ENCODE assay signal across 16 cellular contexts in the genomic region with DNA sequence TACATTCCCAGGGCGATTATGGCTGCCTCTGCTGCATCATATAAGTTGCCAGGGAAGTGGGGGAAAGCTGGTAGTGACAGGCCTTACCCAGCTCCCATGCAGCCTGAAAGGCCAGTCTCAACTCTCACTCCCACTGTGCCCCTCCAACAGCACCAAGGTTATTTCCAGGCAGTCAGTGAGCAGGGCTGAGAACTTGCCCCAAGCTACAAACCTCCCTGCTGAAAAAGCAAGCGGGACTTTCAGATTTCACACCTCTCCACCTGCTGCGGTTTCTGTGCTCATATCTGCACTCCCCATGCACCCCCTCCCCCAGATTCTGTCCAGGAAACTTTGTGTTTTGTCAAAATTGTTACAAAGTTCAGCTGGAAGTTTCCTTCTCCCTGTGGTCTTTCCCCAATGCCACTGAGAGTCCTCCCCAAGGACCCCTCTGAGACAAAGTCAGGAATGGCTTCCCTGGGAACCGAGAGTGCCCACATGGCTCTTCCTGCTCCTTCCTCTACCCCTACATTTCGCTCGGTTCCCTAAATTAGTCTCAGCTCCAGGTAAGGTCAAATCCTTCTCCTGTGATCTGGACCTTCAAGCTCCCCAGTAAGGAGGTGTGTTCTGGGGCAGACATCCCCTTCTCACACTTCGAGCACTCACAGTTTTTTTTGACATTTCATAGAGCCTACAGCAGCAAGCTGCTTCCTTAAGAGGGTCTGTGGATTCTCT. TPM values are rescaled to one million over a fixed set of nuclear protein-coding genes. Genes with fewer than 3 reads are reported as not detected.
A peak's percentile ranks its signal among the peaks of the same experiment; 100 is the strongest.
DNase-seq lines count a peak whose midpoint lies in the region; ATAC-seq lines count a peak whose summit lies in the region.
"Had no signal": no experiment of that assay in that cellular context is flagged by ENCODE, and none has a peak within 500 bp of the region (broad histone marks: within the 10 kb centered on the region; RNA-seq: fewer than 3 reads in every experiment).

No MANE protein-coding gene starts in this region.

- DNase-seq in putamen (ENCODE audit: low spot score) (no peak), HPDE6-E6E7 (ENCODE audit: extremely low spot score) (no peak), sciatic nerve (ENCODE audit: low spot score) (no peak)
- no peak for DNase-seq in activated CD4-positive, alpha-beta T cell treated with anti-CD3 and anti-CD28 coated beads, Interleukin-2, amount 50 U/mL, for 1 hour
- DNase-seq: activated naive CD4-positive, alpha-beta T cell treated with anti-CD3 and anti-CD28 coated beads, Interleukin-2, amount 50 U/mL, for 16 hours; BE2C; caudate nucleus; heart left ventricle; MG63; natural killer cell had no signal

- ATAC-seq in GM18858 (IDR thresholded peaks at IDR 0.05; ENCODE audit: unreplicated experiment) (peak; percentile 88), GM21515 (IDR thresholded peaks at IDR 0.05; ENCODE audit: unreplicated experiment) (peak; percentile 92), HG02981 (IDR thresholded peaks at IDR 0.05; ENCODE audit: unreplicated experiment) (peak; percentile 63), HG03575 (IDR thresholded peaks at IDR 0.05; ENCODE audit: extremely low read depth, insufficient number of reproducible peaks, low FRiP score, unreplicated experiment) (peak; percentile 80), sciatic nerve (no peak)
- ATAC-seq: heart left ventricle, left lobe of liver, natural killer cell had no signal

- intact Hi-C loops in sciatic nerve (cut with DNase I), result no loop called here

RNA-seq across cellular contexts. Expression of gene WNT2, which starts 25.3 kb away (rescaled TPM):
- total RNA-seq in sciatic nerve, result 0.31 TPM
- total RNA-seq: activated CD8-positive, alpha-beta memory T cell treated with anti-CD3 and anti-CD28 coated beads for 36 hours; natural killer cell had no signal
